ENCODE assay signal across 8 cellular contexts in the genomic region with DNA sequence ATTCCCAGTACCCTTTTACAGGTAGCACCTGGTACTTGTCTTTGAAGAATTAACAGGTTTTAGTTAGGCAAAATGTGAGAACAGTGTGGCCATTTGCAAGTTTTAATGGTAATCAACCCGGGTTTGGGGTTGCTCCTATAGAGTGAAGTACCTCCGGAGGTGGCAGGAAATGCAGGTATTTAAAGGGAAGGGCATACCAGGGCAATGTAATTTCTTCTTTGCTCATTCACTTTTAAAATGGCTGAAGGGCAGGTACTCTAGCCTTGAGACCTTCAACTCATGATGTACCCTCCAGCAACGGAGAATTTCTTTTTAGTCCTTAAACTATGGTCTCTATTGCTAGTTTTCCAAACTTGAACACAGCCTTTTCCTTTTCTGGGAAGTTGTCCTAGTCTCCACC. TPM values are rescaled to one million over a fixed set of nuclear protein-coding genes. Genes with fewer than 3 reads are reported as not detected.
A peak's percentile ranks its signal among the peaks of the same experiment; 100 is the strongest.
DNase-seq lines count a peak whose midpoint lies in the region; ATAC-seq and TF ChIP-seq lines count a peak whose summit lies in the region.

No MANE protein-coding gene starts in this region.

- intact Hi-C loops in PC-9 (cut with micrococcal nuclease; ENCODE audit: unreplicated experiment) = loop anchor here (2.0 kb wide), 1 partner anchor 88 kb away; a partner anchor contains a TSS

- DNase-seq in PC-9 (no peak), endothelial cell (ENCODE audit: low spot score) (no peak), osteoblast (ENCODE audit: insufficient read length, low spot score, missing footprints) (no peak), NCI-H226 (no peak), AG08395 (ENCODE audit: low spot score) (no peak)
- DNase-seq in stimulated activated CD4-positive, alpha-beta T cell treated with anti-CD3 and anti-CD28 coated beads, Interleukin-4, amount 100 ng/mL, for 1 hour = no peak

- H3K27me3 ChIP-seq in DOHH2 (ENCODE audit: control insufficient read depth, low read length) (no peaks in the 10 kb centered on the region), PC-9 (ENCODE audit: insufficient read depth, low read depth) (no peaks in the 10 kb centered on the region), osteoblast (ENCODE audit: insufficient read depth, low read length) (no peaks in the 10 kb centered on the region)

- H3K4me1 ChIP-seq in DOHH2 (ENCODE audit: control insufficient read depth, low read length) (peaks cover 81% of the 10 kb centered on the region), PC-9 (replicated peaks; ENCODE audit: insufficient read depth) (peaks cover 41% of the 10 kb centered on the region), osteoblast (ENCODE audit: insufficient read depth, low read length) (peaks cover 37% of the 10 kb centered on the region)

- H3K4me3 ChIP-seq in DOHH2 (ENCODE audit: low read length) (peak overlapping the region; percentile 97), PC-9 (peak overlapping the region; percentile 71), osteoblast (ENCODE audit: insufficient read depth, low read length) (peak overlapping the region; percentile 94)

- ATAC-seq in GM19328 (IDR thresholded peaks at IDR 0.05; ENCODE audit: unreplicated experiment) = no peak

- H3K9me3 ChIP-seq in DOHH2 (ENCODE audit: control insufficient read depth, insufficient read depth, low read length) = peaks cover 7% of the 10 kb centered on the region; the same call in 1 of the 2 replicates
- H3K9me3 ChIP-seq in PC-9 (ENCODE audit: insufficient read depth, low read depth) = no peaks in the 10 kb centered on the region
- H3K9me3 ChIP-seq in osteoblast (ENCODE audit: low read depth, low read length) = no peaks in the 10 kb centered on the region

- peaks cover 23% of the 10 kb centered on the region for H3F3A ChIP-seq in DOHH2 (ENCODE audit: control insufficient read depth, insufficient read depth)
- H3F3A ChIP-seq in PC-9 (ENCODE audit: insufficient read depth, low read depth) = peaks cover 28% of the 10 kb centered on the region; the same call in 1 of the 2 replicates

- H3K27me3 Mint-ChIP-seq in endothelial cell (ENCODE audit: unreplicated experiment) = peaks cover 2% of the 10 kb centered on the region

- H3K79me2 ChIP-seq in DOHH2 (ENCODE audit: control insufficient read depth, low read length) (peaks cover 55% of the 10 kb centered on the region), PC-9 (ENCODE audit: low read depth) (peaks cover 51% of the 10 kb centered on the region), osteoblast (ENCODE audit: insufficient read depth, low read length) (peaks cover 45% of the 10 kb centered on the region)

- H3K36me3 ChIP-seq in DOHH2 (ENCODE audit: control insufficient read depth, low read length) = peaks cover 45% of the 10 kb centered on the region
- H3K36me3 ChIP-seq in PC-9 (ENCODE audit: low read depth) = no peaks in the 10 kb centered on the region
- no peaks in the 10 kb centered on the region for H3K36me3 ChIP-seq in osteoblast (ENCODE audit: insufficient read depth, low read length)

- H3K4me1 Mint-ChIP-seq in endothelial cell (ENCODE audit: unreplicated experiment) = peaks cover 31% of the 10 kb centered on the region

- H3K4me2 ChIP-seq in DOHH2 (ENCODE audit: low read length) (peak overlapping the region; percentile 96), PC-9 (peak overlapping the region; percentile 90), osteoblast (ENCODE audit: insufficient read depth, low read length) (peak overlapping the region; percentile 97)

- H3K27ac Mint-ChIP-seq in endothelial cell (ENCODE audit: unreplicated experiment) = peak overlapping the region; percentile 97

- no peak for TF ChIP-seq CTCF in DOHH2 (IDR thresholded peaks at IDR 0.05; ENCODE audit: low read depth, low read length, poor library complexity, severe bottlenecking)
- no peak for TF ChIP-seq CTCF in PC-9 (conservative IDR thresholded peaks at IDR 0.05)
- TF ChIP-seq CTCF in endothelial cell (IDR thresholded peaks at IDR 0.05; ENCODE audit: unreplicated experiment) = no peak
- TF ChIP-seq CTCF in osteoblast (IDR thresholded peaks at IDR 0.05; ENCODE audit: extremely low read depth, low read depth, low read length) = no peak

- POLR2A ChIA-PET in PC-9 (lab: Charles Lee; ENCODE audit: unreplicated experiment) = no interaction called here

- BruUV-seq in PC-9 (replicated peaks; lab: Mats Ljungman, UMichigan) = no TSS peak

- CTCF ChIA-PET in PC-9 (lab: Charles Lee) = no interaction called here

- H2AFZ ChIP-seq in PC-9 = no peak overlapping the region
- no peak overlapping the region for H2AFZ ChIP-seq in osteoblast (ENCODE audit: low read length)

- H3K27ac ChIP-seq in DOHH2 (ENCODE audit: low read depth, low read length) (peak overlapping the region; percentile 97), PC-9 (peak overlapping the region; percentile 94), osteoblast (ENCODE audit: low read depth, low read length) (peak overlapping the region; percentile 99)

- H3K9me2 ChIP-seq in DOHH2 (replicated peaks; ENCODE audit: control insufficient read depth, low read length) (no peaks in the 10 kb centered on the region), PC-9 (ENCODE audit: insufficient read depth) (no peaks in the 10 kb centered on the region)

- H3K36me3 Mint-ChIP-seq in endothelial cell (ENCODE audit: low read depth, unreplicated experiment) = peaks cover 4% of the 10 kb centered on the region

- H4K20me1 ChIP-seq in DOHH2 (ENCODE audit: control insufficient read depth, insufficient read depth, low read depth, low read length) = peaks cover 24% of the 10 kb centered on the region
- peaks cover 25% of the 10 kb centered on the region for H4K20me1 ChIP-seq in PC-9 (ENCODE audit: insufficient read depth)
- peaks cover 32% of the 10 kb centered on the region for H4K20me1 ChIP-seq in osteoblast (ENCODE audit: insufficient read depth, low read length)

- H3K4me3 Mint-ChIP-seq in endothelial cell (ENCODE audit: unreplicated experiment) = peak overlapping the region; percentile 89

- no peaks in the 10 kb centered on the region for H3K9me3 Mint-ChIP-seq in endothelial cell (ENCODE audit: unreplicated experiment)

RNA-seq across cellular contexts. Expression of a gene that starts 1.3 kb away (rescaled TPM):
- total RNA-seq in PC-9 (2021) (105 and 140 TPM in 2 replicates), endothelial cell (ENCODE audit: unreplicated experiment) (162 TPM), osteoblast (125 and 135 TPM in 2 replicates)

RNA-seq across cellular contexts. Expression of a gene that starts 24.2 kb away (rescaled TPM):
- total RNA-seq in PC-9 (2021) (8.3 and 14.9 TPM in 2 replicates), endothelial cell (ENCODE audit: unreplicated experiment) (33.0 TPM), osteoblast (7.7 and 12.3 TPM in 2 replicates)
